In the genomic region with DNA sequence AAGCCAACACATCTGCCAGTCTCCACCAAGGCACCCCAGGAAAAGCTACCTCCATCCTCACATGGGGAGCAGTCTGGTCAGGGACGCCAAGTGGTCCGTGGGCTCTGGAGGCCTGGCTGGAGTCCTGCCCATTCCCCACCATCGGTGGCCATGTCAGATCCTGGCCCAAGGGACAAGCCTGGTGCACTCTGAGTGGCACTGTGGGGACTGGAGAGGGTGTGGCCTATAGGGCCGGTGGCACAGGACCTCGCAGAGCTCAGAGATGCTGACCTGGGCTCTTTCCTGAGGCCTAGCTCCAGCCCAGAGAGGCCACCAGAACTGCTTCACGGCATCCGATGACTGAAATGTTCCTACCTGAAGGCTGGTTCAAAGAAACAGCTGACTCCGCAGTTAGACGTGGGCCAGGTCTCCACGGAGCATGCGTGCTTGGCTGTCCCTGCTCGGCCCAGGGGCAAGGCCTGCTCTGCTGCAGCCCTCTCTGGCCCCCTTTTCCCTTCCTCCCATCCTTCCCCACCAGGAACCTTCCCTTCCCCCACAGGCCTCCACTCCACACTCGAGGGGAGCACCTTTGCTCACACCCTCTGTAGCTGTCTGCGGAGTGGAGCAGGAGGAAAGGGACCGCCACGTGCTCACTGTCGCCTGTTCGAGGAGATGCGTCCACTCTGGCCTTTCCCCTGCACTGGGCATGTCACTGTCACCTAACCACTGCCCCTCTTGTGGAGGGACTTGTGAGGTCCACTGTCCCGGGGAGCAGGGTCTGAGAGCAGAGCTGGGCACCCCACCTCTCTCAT, we compare ENCODE assay signal across 31 cellular contexts.
"Had no signal": no experiment of that assay in that cellular context is flagged by ENCODE, and none has a peak within 500 bp of the region (broad histone marks: within the 10 kb centered on the region; RNA-seq: fewer than 3 reads in every experiment).

No MANE protein-coding gene starts in this region.

- H3K4me3 Mint-ChIP-seq: activated CD8-positive, alpha-beta T cell treated with anti-CD3 and anti-CD28 coated beads for 36 hours; activated naive CD4-positive, alpha-beta T cell treated with anti-CD3 and anti-CD28 coated beads, Interleukin-2, amount 50 U/mL, for 24 hours; T-cell had no signal

- FAIRE-seq: bronchial epithelial cell had no signal

- H3K27ac ChIP-seq: ascending aorta, body of pancreas had no signal

- H3K27ac Mint-ChIP-seq: activated CD8-positive, alpha-beta T cell treated with anti-CD3 and anti-CD28 coated beads for 36 hours; T-cell had no signal

- H3K36me3 Mint-ChIP-seq: activated naive CD4-positive, alpha-beta T cell treated with anti-CD3 and anti-CD28 coated beads, Interleukin-2, amount 50 U/mL, for 24 hours; T-cell had no signal

- H3K9me3 Mint-ChIP-seq: activated naive CD4-positive, alpha-beta T cell treated with anti-CD3 and anti-CD28 coated beads, Interleukin-2, amount 50 U/mL, for 24 hours had no signal

- DNase-seq: activated CD4-positive, alpha-beta T cell treated with anti-CD3 and anti-CD28 coated beads for 4 hours; activated CD8-positive, alpha-beta memory T cell treated with anti-CD3 and anti-CD28 coated beads, Interleukin-2, amount 50 U/mL, for 4 hours; activated CD8-positive, alpha-beta T cell treated with anti-CD3 and anti-CD28 coated beads for 36 hours; activated naive CD4-positive, alpha-beta T cell; activated T-cell treated with anti-CD3 and anti-CD28 coated beads, Interleukin-2, amount 50 U/mL, for 1 hour; body of pancreas; central memory CD4-positive, alpha-beta T cell; MG63; MV-4-11; NCI-H1092 treated with DMSO at 0.1 percent for 48 hours; NCI-H1417 treated with DMSO at 0.1 percent for 48 hours; NCI-H1694 treated with DMSO at 0.1 percent for 48 hours; NCI-H2029 treated with DMSO at 0.1 percent for 48 hours; NCI-H345; NCI-H510A; NCI-H526 treated with DMSO at 0.1 percent for 48 hours; NCI-H82; NK-92 treated with Interleukin-12 subunit alpha and Interleukin-12 subunit beta, amount 100 ng/mL, for 24 hours; OCI-M1; RPMI8226; T-cell; T-helper 2 cell; T1000; WERI-Rb-1 had no signal

- H3K27me3 ChIP-seq: ascending aorta, body of pancreas, MG63 had no signal

- H3K36me3 ChIP-seq: ascending aorta, MG63, WERI-Rb-1 had no signal

- ATAC-seq: activated CD4-positive, CD25-positive, alpha-beta regulatory T cell treated with anti-CD3 and anti-CD28 coated beads, Interleukin-2, amount 50 U/mL, for 24 hours; activated CD8-positive, alpha-beta T cell treated with anti-CD3 and anti-CD28 coated beads for 36 hours; body of pancreas; Panc1; Right ventricle myocardium inferior; T-cell had no signal

- H3K9me3 ChIP-seq: ascending aorta, body of pancreas had no signal

- H3K4me3 ChIP-seq: ascending aorta, body of pancreas, MG63, SK-N-MC had no signal

- H3K27me3 Mint-ChIP-seq: activated naive CD4-positive, alpha-beta T cell treated with anti-CD3 and anti-CD28 coated beads, Interleukin-2, amount 50 U/mL, for 24 hours; T-cell had no signal
